9 cellular contexts compared by ENCODE assay signal in the genomic region with DNA sequence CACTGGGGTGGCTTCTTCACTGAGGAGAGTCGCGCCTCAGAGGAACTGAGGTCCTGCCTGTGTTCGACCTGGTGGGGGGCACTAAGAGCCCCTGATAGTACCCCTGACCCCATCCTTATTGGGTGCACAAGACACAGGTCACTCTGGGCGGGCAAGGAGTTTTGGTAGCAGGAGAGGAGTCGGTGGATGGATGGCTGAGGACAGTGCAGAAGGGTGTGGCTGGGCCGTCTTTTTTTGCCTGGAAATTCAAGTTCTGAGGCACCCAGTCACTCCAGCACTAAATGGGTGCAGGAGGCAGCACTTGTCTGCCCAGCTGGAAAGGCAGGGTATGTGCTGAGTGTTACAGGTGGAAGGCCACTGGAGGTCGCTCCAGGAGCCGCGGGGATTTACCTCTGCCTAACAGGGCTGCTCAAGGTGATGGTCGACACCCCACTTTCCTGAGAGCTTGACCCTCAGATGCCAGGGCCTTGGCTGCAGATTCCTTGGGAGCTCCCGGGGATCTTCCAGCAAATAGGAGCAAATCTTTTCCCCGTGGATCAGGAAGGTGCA. TPM values are rescaled to one million over a fixed set of nuclear protein-coding genes. Genes with fewer than 3 reads are reported as not detected.
DNase-seq lines count a peak whose midpoint lies in the region; ATAC-seq and TF ChIP-seq lines count a peak whose summit lies in the region.
"Had no signal": no experiment of that assay in that cellular context is flagged by ENCODE, and none has a peak within 500 bp of the region (broad histone marks: within the 10 kb centered on the region; RNA-seq: fewer than 3 reads in every experiment).

No MANE protein-coding gene starts in this region.

- peak overlapping the region; percentile 92 for H3K4me3 Mint-ChIP-seq in activated T-helper 1 cell treated with anti-CD3 and anti-CD28 coated beads, Interleukin-12 subunit alpha, Interleukin-12 subunit beta, Interleukin-2, Interleukin-4 antibody, amounts not matched to agents 30 ng/mL and 10 ng/mL and 1 ng/mL, durations not matched to agents 14 hours and 24 hours and 36 hours

- peaks cover 30% of the 10 kb centered on the region for H3K79me2 ChIP-seq in SK-N-SH (ENCODE audit: insufficient read depth)

- H3K4me1 ChIP-seq in SK-N-SH (ENCODE audit: control insufficient read depth in 1 of 2, insufficient read depth in 2 of 2, low read depth in 1 of 2, low read length in 1 of 2) = peaks cover 10 to 23% of the 10 kb centered on the region in 2 experiments; a peak in 2 of 4 replicates
- H3K4me1 ChIP-seq in iPS-18a (ENCODE audit: control insufficient read depth, low read depth, low read length) = no peaks in the 10 kb centered on the region
- peaks cover 33% of the 10 kb centered on the region for H3K4me1 ChIP-seq in stomach smooth muscle (ENCODE audit: control insufficient read depth, insufficient read depth, low read length)

- peaks cover 8% of the 10 kb centered on the region for H3K36me3 Mint-ChIP-seq in activated T-helper 1 cell treated with anti-CD3 and anti-CD28 coated beads, Interleukin-12 subunit alpha, Interleukin-12 subunit beta, Interleukin-2, Interleukin-4 antibody, amounts not matched to agents 30 ng/mL and 10 ng/mL and 1 ng/mL, durations not matched to agents 14 hours and 24 hours and 36 hours (ENCODE audit: low read depth)

- peak overlapping the region; percentile 99 for H3K4me2 ChIP-seq in SK-N-SH

- H3K4me1 Mint-ChIP-seq in activated T-helper 1 cell treated with anti-CD3 and anti-CD28 coated beads, Interleukin-12 subunit alpha, Interleukin-12 subunit beta, Interleukin-2, Interleukin-4 antibody, amounts not matched to agents 30 ng/mL and 10 ng/mL and 1 ng/mL, durations not matched to agents 14 hours and 24 hours and 36 hours (ENCODE audit: low read depth) = no peaks in the 10 kb centered on the region

- H3K4me3 ChIP-seq in SK-N-SH (ENCODE audit: low read depth in 2 of 2, low read length in 1 of 2) = peak overlapping the region; percentile 99 to 100
- peak overlapping the region; percentile 98 for H3K4me3 ChIP-seq in iPS-18a (ENCODE audit: low read length)
- peak overlapping the region; percentile 98 to 100 for H3K4me3 ChIP-seq in stomach smooth muscle (ENCODE audit: low read length in 2 of 2)

- no peaks in the 10 kb centered on the region for H3K9me3 Mint-ChIP-seq in activated T-helper 1 cell treated with anti-CD3 and anti-CD28 coated beads, Interleukin-12 subunit alpha, Interleukin-12 subunit beta, Interleukin-2, Interleukin-4 antibody, amounts not matched to agents 30 ng/mL and 10 ng/mL and 1 ng/mL, durations not matched to agents 14 hours and 24 hours and 36 hours

- no peaks in the 10 kb centered on the region for H4K20me1 ChIP-seq in SK-N-SH (ENCODE audit: insufficient read depth)

- TF ChIP-seq RAD21 in SK-N-SH (IDR thresholded peaks at IDR 0.05; ENCODE audit: low read length) = no peak

- peak; percentile 25; the same call in 1 of the 2 replicates for TF ChIP-seq CTCF in SK-N-SH (IDR thresholded peaks at IDR 0.05)

- H3K27me3 Mint-ChIP-seq in activated T-helper 1 cell treated with anti-CD3 and anti-CD28 coated beads, Interleukin-12 subunit alpha, Interleukin-12 subunit beta, Interleukin-2, Interleukin-4 antibody, amounts not matched to agents 30 ng/mL and 10 ng/mL and 1 ng/mL, durations not matched to agents 14 hours and 24 hours and 36 hours (ENCODE audit: insufficient read depth) = no peaks in the 10 kb centered on the region

- H3K27me3 ChIP-seq in SK-N-SH (ENCODE audit: insufficient read depth) = no peaks in the 10 kb centered on the region
- H3K27me3 ChIP-seq in iPS-18a (ENCODE audit: control insufficient read depth, insufficient read depth, low read length) = no peaks in the 10 kb centered on the region
- H3K27me3 ChIP-seq in stomach smooth muscle (ENCODE audit: control insufficient read depth in 1 of 2, insufficient read depth in 2 of 2, low read length in 2 of 2) = no peaks in the 10 kb centered on the region

- H3K9ac ChIP-seq in SK-N-SH = peak overlapping the region; percentile 98
- peak overlapping the region; percentile 93 for H3K9ac ChIP-seq in iPS-18a (ENCODE audit: low read length)
- H3K9ac ChIP-seq in stomach smooth muscle (ENCODE audit: low read length in 2 of 2) = peak overlapping the region; percentile 99 to 100

- peaks cover 10% of the 10 kb centered on the region for H3F3A ChIP-seq in SK-N-SH (replicated peaks; ENCODE audit: insufficient read depth)

- intact Hi-C loops in activated T-helper 1 cell treated with anti-CD3 and anti-CD28 coated beads, Interleukin-12 subunit alpha, Interleukin-12 subunit beta, Interleukin-2, Interleukin-4 antibody, amounts not matched to agents 30 ng/mL and 10 ng/mL and 1 ng/mL, durations not matched to agents 14 hours and 24 hours and 36 hours (cut with micrococcal nuclease) = loop anchor here (5.0 kb wide), 1 partner anchor 549 kb away; a partner anchor contains a TSS

- H3K9me2 ChIP-seq in SK-N-SH = no peaks in the 10 kb centered on the region

- WGBS in SK-N-SH (ENCODE audit: low lambda C conversion rate) = 13% methylated on average over 10 of the region's 12 CpGs

- CTCF ChIA-PET in SK-N-SH (lab: Yijun Ruan, JAX) = interaction anchor here (0.5 to 9.9 kb wide), 9 partner anchors 14 to 1169 kb away, joined by 3 to 166 read pairs (median 5); a partner anchor contains a TSS

- POLR2A ChIA-PET in SK-N-SH (lab: Yijun Ruan, JAX) = interaction anchor here (0.6 to 3.0 kb wide), 5 partner anchors 20 to 209 kb away, joined by 3 to 22 read pairs (median 6); a partner anchor contains a TSS

- no peak for TF ChIP-seq EP300 in SK-N-SH (IDR thresholded peaks at IDR 0.05; ENCODE audit: borderline replicate concordance in 1 of 2, low read depth in 1 of 2, low read length in 1 of 2)

- H3K36me3 ChIP-seq in SK-N-SH (replicated peaks in 1 of 2; ENCODE audit: control insufficient read depth in 1 of 2, insufficient read depth in 2 of 2, low read length in 1 of 2) (peaks cover 5 to 35% of the 10 kb centered on the region in 2 experiments), iPS-18a (ENCODE audit: control insufficient read depth, low read depth, low read length) (peaks cover 11% of the 10 kb centered on the region), stomach smooth muscle (ENCODE audit: control insufficient read depth in 2 of 2, insufficient read depth in 2 of 2, low read length in 2 of 2) (peaks cover 17 to 27% of the 10 kb centered on the region in 2 donors)

- no peak for ATAC-seq in SK-N-SH treated with all-trans-retinoic acid at 6 μM for 48 hours
- no peak for ATAC-seq in GM18520 (IDR thresholded peaks at IDR 0.05; ENCODE audit: unreplicated experiment)
- ATAC-seq in HG02884 (IDR thresholded peaks at IDR 0.05; ENCODE audit: unreplicated experiment) = no peak

- no peak overlapping the region for H2AFZ ChIP-seq in SK-N-SH (ENCODE audit: low read depth)

- no peak for DNase-seq in SK-N-SH
- DNase-seq in activated T-helper 1 cell treated with anti-CD3 and anti-CD28 coated beads, Interleukin-12 subunit alpha, Interleukin-12 subunit beta, Interleukin-2, Interleukin-4 antibody, amounts not matched to agents 30 ng/mL and 10 ng/mL and 1 ng/mL, durations not matched to agents 14 hours and 24 hours and 36 hours (ENCODE audit: low spot score) = no peak
- DNase-seq in GM19240 (ENCODE audit: insufficient read length, low spot score) = no peak
- DNase-seq: NCI-H2029 had no signal

- H3K9me3 ChIP-seq in SK-N-SH (no peaks in the 10 kb centered on the region), iPS-18a (ENCODE audit: control insufficient read depth, low read depth, low read length) (no peaks in the 10 kb centered on the region), stomach smooth muscle (ENCODE audit: control insufficient read depth in 2 of 2, low read length in 2 of 2) (no peaks in the 10 kb centered on the region)

- H3K27ac Mint-ChIP-seq in activated T-helper 1 cell treated with anti-CD3 and anti-CD28 coated beads, Interleukin-12 subunit alpha, Interleukin-12 subunit beta, Interleukin-2, Interleukin-4 antibody, amounts not matched to agents 30 ng/mL and 10 ng/mL and 1 ng/mL, durations not matched to agents 14 hours and 24 hours and 36 hours = peak overlapping the region; percentile 72

- H3K27ac ChIP-seq in SK-N-SH (ENCODE audit: low read depth in 2 of 2, low read length in 1 of 2) = peak overlapping the region; percentile 84 to 91; a peak in 2 of 4 replicates
- no peak overlapping the region for H3K27ac ChIP-seq in iPS-18a (ENCODE audit: low read length)
- H3K27ac ChIP-seq in stomach smooth muscle (ENCODE audit: low read length) = peak overlapping the region; percentile 99

TF ChIP-seq in SK-N-SH, 30 proteins besides CTCF, POLR2A, EP300 and RAD21 (continues in another document):
- no peak for TF ChIP-seq TEAD4 (IDR thresholded peaks at IDR 0.05; ENCODE audit: borderline replicate concordance, insufficient read depth)

TF ChIP-seq in SK-N-SH treated with all-trans-retinoic acid at 6 μM for 48 hours, 23 proteins besides CTCF, POLR2A, EP300 and RAD21 (continues in another document):
- TF ChIP-seq ZC3H10 (CRISPR knock-in tag; IDR thresholded peaks at IDR 0.05) (no peak), ZFP3 (CRISPR knock-in tag; IDR thresholded peaks at IDR 0.05) (no peak)

RNA-seq across cellular contexts. Expression of a gene that starts 1.0 kb away (rescaled TPM):
- 45.1 and 45.3 TPM in 2 replicates for polyA plus RNA-seq in SK-N-SH (2012; rRNA removed)
- 16.4 and 28.2 TPM in 2 replicates for polyA plus RNA-seq in SK-N-SH (2012; cell fraction: cytosol; rRNA removed)
- 77.0 and 98.8 TPM in 2 replicates for polyA plus RNA-seq in SK-N-SH (2012; cell fraction: nucleus; rRNA removed)
- 70.8 and 76.4 TPM in 2 replicates for total RNA-seq in activated T-helper 1 cell treated with anti-CD3 and anti-CD28 coated beads, Interleukin-12 subunit alpha, Interleukin-12 subunit beta, Interleukin-2, Interleukin-4 antibody, amounts not matched to agents 30 ng/mL and 10 ng/mL and 1 ng/mL, durations not matched to agents 14 hours and 24 hours and 36 hours

RNA-seq across cellular contexts. Expression of a gene that starts 24.4 kb away (rescaled TPM):
- 373 and 517 TPM in 2 replicates for polyA plus RNA-seq in SK-N-SH (2012; rRNA removed)
- polyA plus RNA-seq in SK-N-SH (2012; cell fraction: cytosol; rRNA removed) = 330 and 548 TPM in 2 replicates
- 422 and 433 TPM in 2 replicates for polyA plus RNA-seq in SK-N-SH (2012; cell fraction: nucleus; rRNA removed)
- 236 and 247 TPM in 2 replicates for total RNA-seq in activated T-helper 1 cell treated with anti-CD3 and anti-CD28 coated beads, Interleukin-12 subunit alpha, Interleukin-12 subunit beta, Interleukin-2, Interleukin-4 antibody, amounts not matched to agents 30 ng/mL and 10 ng/mL and 1 ng/mL, durations not matched to agents 14 hours and 24 hours and 36 hours

RNA-seq across cellular contexts. Expression of a gene that starts 42.8 kb away (rescaled TPM):
- not detected in 2 replicates for polyA plus RNA-seq in SK-N-SH (2012; rRNA removed)
- not detected in 2 replicates for polyA plus RNA-seq in SK-N-SH (2012; cell fraction: cytosol; rRNA removed)
- 0.06 and 0.07 TPM in 2 replicates for polyA plus RNA-seq in SK-N-SH (2012; cell fraction: nucleus; rRNA removed)
- total RNA-seq in activated T-helper 1 cell treated with anti-CD3 and anti-CD28 coated beads, Interleukin-12 subunit alpha, Interleukin-12 subunit beta, Interleukin-2, Interleukin-4 antibody, amounts not matched to agents 30 ng/mL and 10 ng/mL and 1 ng/mL, durations not matched to agents 14 hours and 24 hours and 36 hours = not detected in 2 replicates

RNA-seq across cellular contexts. Expression of a gene that starts 43.3 kb away (rescaled TPM):
- 0.05 and 0.15 TPM in 2 replicates for polyA plus RNA-seq in SK-N-SH (2012; rRNA removed)
- polyA plus RNA-seq in SK-N-SH (2012; cell fraction: cytosol; rRNA removed) = 0.10 and 0.12 TPM in 2 replicates
- 0.06 and 0.40 TPM in 2 replicates for polyA plus RNA-seq in SK-N-SH (2012; cell fraction: nucleus; rRNA removed)
- total RNA-seq in activated T-helper 1 cell treated with anti-CD3 and anti-CD28 coated beads, Interleukin-12 subunit alpha, Interleukin-12 subunit beta, Interleukin-2, Interleukin-4 antibody, amounts not matched to agents 30 ng/mL and 10 ng/mL and 1 ng/mL, durations not matched to agents 14 hours and 24 hours and 36 hours = 5.3 and 6.4 TPM in 2 replicates
